ENCODE assay signal across 1 cellular context in the genomic region with DNA sequence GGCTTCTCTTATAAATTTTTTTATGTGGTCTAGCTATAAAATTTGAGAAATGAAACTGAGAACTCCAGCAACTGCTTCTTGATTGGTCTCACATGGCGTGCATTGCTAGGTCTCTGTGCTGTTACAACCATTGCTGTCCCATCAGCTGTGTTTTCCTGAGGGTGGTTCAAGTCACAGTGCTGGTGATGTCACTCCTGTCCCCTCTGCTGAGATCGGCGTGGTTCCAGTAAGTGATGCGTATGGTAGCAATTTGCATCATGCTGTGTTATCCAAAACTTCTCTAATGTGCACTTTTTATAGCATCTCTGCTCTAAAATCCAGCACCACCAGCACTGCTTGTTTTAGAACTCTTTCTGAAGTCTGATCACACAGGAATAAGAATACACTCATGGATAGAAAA.
TF ChIP-seq lines count a peak whose summit lies in the region.

No MANE protein-coding gene starts in this region.

TF ChIP-seq in HEK293, 187 proteins besides CTCF, POLR2A, EP300 and RAD21 (continued from another document and continues in another):
- TF ChIP-seq, protein P1, sequence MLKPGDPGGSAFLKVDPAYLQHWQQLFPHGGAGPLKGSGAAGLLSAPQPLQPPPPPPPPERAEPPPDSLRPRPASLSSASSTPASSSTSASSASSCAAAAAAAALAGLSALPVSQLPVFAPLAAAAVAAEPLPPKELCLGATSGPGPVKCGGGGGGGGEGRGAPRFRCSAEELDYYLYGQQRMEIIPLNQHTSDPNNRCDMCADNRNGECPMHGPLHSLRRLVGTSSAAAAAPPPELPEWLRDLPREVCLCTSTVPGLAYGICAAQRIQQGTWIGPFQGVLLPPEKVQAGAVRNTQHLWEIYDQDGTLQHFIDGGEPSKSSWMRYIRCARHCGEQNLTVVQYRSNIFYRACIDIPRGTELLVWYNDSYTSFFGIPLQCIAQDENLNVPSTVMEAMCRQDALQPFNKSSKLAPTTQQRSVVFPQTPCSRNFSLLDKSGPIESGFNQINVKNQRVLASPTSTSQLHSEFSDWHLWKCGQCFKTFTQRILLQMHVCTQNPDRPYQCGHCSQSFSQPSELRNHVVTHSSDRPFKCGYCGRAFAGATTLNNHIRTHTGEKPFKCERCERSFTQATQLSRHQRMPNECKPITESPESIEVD (tag by site-specific recombination; IDR thresholded peaks at IDR 0.05) = 0 out of 2 replicates have a peak, but pooled peaks have one; percentile 31
- TF ChIP-seq ZNF514 (tag by site-specific recombination; IDR thresholded peaks at IDR 0.05) (no peak), ZNF660 (tag by site-specific recombination; IDR thresholded peaks at IDR 0.05) (peak; percentile 83), ZNF558 (tag by site-specific recombination; IDR thresholded peaks at IDR 0.05) (0 out of 2 replicates have a peak, but pooled peaks have one; percentile 43), ZFP3 (tag by site-specific recombination; IDR thresholded peaks at IDR 0.05; ENCODE audit: low read depth) (no peak), ZNF341 (tag by site-specific recombination; IDR thresholded peaks at IDR 0.05; ENCODE audit: low read depth) (peak; percentile 89), ZNF600 (tag by site-specific recombination; IDR thresholded peaks at IDR 0.05) (peak; percentile 86), ZSCAN30 (tag by site-specific recombination; IDR thresholded peaks at IDR 0.05) (0 out of 2 replicates have a peak, but pooled peaks have one; percentile 67), GFI1B (tag by site-specific recombination; IDR thresholded peaks at IDR 0.05) (no peak), ZNF843 (tag by site-specific recombination; IDR thresholded peaks at IDR 0.05) (peak; percentile 74; the same call in 1 of the 2 replicates), ZIC2 (tag by site-specific recombination; IDR thresholded peaks at IDR 0.05) (peak; percentile 87), ZNF114 (tag by site-specific recombination; IDR thresholded peaks at IDR 0.05) (no peak), WT1 (tag by site-specific recombination; IDR thresholded peaks at IDR 0.05) (no peak), FEZF1 (tag by site-specific recombination; IDR thresholded peaks at IDR 0.05) (peak; percentile 64), BCL11A (tag by site-specific recombination; IDR thresholded peaks at IDR 0.05; ENCODE audit: low read depth) (0 out of 2 replicates have a peak, but pooled peaks have one; percentile 22), ZNF366 (tag by site-specific recombination; conservative IDR thresholded peaks at IDR 0.05) (no peak; the same call in 1 of the 2 replicates), ZNF629 (tag by site-specific recombination; IDR thresholded peaks at IDR 0.05) (peak; percentile 93), MEIS1 (CRISPR knock-in tag; IDR thresholded peaks at IDR 0.05; ENCODE audit: borderline replicate concordance) (no peak), ZNF24 (tag by site-specific recombination; IDR thresholded peaks at IDR 0.05) (peak; percentile 89), SP7 (tag by site-specific recombination; IDR thresholded peaks at IDR 0.05) (peak; percentile 86), ZBTB21 (tag by site-specific recombination; IDR thresholded peaks at IDR 0.05) (peak; percentile 93), OSR2 (tag by site-specific recombination; IDR thresholded peaks at IDR 0.05) (peak; percentile 84), ZEB2 (tag by site-specific recombination; IDR thresholded peaks at IDR 0.05) (peak; percentile 90), PRDM1 (tag by site-specific recombination; IDR thresholded peaks at IDR 0.05) (no peak), ZFP69B (tag by site-specific recombination; IDR thresholded peaks at IDR 0.05) (peak; percentile 62; the same call in 1 of the 2 replicates), GLIS1 (tag by site-specific recombination; IDR thresholded peaks at IDR 0.05) (peak; percentile 75), ZBTB48 (tag by site-specific recombination; IDR thresholded peaks at IDR 0.05) (no peak)
- TF ChIP-seq, protein P2, sequence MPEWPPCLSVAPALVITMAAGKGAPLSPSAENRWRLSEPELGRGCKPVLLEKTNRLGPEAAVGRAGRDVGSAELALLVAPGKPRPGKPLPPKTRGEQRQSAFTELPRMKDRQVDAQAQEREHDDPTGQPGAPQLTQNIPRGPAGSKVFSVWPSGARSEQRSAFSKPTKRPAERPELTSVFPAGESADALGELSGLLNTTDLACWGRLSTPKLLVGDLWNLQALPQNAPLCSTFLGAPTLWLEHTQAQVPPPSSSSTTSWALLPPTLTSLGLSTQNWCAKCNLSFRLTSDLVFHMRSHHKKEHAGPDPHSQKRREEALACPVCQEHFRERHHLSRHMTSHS (tag by site-specific recombination; IDR thresholded peaks at IDR 0.05) = no peak
- TF ChIP-seq, protein P3, sequence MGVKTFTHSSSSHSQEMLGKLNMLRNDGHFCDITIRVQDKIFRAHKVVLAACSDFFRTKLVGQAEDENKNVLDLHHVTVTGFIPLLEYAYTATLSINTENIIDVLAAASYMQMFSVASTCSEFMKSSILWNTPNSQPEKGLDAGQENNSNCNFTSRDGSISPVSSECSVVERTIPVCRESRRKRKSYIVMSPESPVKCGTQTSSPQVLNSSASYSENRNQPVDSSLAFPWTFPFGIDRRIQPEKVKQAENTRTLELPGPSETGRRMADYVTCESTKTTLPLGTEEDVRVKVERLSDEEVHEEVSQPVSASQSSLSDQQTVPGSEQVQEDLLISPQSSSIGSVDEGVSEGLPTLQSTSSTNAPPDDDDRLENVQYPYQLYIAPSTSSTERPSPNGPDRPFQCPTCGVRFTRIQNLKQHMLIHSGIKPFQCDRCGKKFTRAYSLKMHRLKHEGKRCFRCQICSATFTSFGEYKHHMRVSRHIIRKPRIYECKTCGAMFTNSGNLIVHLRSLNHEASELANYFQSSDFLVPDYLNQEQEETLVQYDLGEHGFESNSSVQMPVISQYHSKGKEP (tag by site-specific recombination; IDR thresholded peaks at IDR 0.05) = peak; percentile 80
- TF ChIP-seq, protein P4, sequence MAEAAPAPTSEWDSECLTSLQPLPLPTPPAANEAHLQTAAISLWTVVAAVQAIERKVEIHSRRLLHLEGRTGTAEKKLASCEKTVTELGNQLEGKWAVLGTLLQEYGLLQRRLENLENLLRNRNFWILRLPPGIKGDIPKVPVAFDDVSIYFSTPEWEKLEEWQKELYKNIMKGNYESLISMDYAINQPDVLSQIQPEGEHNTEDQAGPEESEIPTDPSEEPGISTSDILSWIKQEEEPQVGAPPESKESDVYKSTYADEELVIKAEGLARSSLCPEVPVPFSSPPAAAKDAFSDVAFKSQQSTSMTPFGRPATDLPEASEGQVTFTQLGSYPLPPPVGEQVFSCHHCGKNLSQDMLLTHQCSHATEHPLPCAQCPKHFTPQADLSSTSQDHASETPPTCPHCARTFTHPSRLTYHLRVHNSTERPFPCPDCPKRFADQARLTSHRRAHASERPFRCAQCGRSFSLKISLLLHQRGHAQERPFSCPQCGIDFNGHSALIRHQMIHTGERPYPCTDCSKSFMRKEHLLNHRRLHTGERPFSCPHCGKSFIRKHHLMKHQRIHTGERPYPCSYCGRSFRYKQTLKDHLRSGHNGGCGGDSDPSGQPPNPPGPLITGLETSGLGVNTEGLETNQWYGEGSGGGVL (tag by site-specific recombination; IDR thresholded peaks at IDR 0.05) = peak; percentile 45; the same call in 1 of the 2 replicates
- TF ChIP-seq, protein P5, sequence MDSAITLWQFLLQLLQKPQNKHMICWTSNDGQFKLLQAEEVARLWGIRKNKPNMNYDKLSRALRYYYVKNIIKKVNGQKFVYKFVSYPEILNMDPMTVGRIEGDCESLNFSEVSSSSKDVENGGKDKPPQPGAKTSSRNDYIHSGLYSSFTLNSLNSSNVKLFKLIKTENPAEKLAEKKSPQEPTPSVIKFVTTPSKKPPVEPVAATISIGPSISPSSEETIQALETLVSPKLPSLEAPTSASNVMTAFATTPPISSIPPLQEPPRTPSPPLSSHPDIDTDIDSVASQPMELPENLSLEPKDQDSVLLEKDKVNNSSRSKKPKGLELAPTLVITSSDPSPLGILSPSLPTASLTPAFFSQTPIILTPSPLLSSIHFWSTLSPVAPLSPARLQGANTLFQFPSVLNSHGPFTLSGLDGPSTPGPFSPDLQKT (IDR thresholded peaks at IDR 0.05; ENCODE audit: borderline replicate concordance, low read depth, low read length) = no peak
- TF ChIP-seq, protein P6, sequence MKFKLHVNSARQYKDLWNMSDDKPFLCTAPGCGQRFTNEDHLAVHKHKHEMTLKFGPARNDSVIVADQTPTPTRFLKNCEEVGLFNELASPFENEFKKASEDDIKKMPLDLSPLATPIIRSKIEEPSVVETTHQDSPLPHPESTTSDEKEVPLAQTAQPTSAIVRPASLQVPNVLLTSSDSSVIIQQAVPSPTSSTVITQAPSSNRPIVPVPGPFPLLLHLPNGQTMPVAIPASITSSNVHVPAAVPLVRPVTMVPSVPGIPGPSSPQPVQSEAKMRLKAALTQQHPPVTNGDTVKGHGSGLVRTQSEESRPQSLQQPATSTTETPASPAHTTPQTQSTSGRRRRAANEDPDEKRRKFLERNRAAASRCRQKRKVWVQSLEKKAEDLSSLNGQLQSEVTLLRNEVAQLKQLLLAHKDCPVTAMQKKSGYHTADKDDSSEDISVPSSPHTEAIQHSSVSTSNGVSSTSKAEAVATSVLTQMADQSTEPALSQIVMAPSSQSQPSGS (tag by site-specific recombination; IDR thresholded peaks at IDR 0.05; ENCODE audit: low read depth) = peak; percentile 90
- TF ChIP-seq, protein P7, sequence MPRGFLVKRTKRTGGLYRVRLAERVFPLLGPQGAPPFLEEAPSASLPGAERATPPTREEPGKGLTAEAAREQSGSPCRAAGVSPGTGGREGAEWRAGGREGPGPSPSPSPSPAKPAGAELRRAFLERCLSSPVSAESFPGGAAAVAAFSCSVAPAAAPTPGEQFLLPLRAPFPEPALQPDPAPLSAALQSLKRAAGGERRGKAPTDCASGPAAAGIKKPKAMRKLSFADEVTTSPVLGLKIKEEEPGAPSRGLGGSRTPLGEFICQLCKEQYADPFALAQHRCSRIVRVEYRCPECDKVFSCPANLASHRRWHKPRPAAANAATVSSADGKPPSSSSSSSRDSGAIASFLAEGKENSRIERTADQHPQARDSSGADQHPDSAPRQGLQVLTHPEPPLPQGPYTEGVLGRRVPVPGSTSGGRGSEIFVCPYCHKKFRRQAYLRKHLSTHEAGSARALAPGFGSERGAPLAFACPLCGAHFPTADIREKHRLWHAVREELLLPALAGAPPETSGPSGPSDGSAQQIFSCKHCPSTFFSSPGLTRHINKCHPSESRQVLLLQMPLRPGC (tag by site-specific recombination; IDR thresholded peaks at IDR 0.05) = 0 out of 2 replicates have a peak, but pooled peaks have one; percentile 34
- TF ChIP-seq, protein P8, sequence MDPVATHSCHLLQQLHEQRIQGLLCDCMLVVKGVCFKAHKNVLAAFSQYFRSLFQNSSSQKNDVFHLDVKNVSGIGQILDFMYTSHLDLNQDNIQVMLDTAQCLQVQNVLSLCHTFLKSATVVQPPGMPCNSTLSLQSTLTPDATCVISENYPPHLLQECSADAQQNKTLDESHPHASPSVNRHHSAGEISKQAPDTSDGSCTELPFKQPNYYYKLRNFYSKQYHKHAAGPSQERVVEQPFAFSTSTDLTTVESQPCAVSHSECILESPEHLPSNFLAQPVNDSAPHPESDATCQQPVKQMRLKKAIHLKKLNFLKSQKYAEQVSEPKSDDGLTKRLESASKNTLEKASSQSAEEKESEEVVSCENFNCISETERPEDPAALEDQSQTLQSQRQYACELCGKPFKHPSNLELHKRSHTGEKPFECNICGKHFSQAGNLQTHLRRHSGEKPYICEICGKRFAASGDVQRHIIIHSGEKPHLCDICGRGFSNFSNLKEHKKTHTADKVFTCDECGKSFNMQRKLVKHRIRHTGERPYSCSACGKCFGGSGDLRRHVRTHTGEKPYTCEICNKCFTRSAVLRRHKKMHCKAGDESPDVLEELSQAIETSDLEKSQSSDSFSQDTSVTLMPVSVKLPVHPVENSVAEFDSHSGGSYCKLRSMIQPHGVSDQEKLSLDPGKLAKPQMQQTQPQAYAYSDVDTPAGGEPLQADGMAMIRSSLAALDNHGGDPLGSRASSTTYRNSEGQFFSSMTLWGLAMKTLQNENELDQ (tag by site-specific recombination; IDR thresholded peaks at IDR 0.05; ENCODE audit: low read depth) = no peak
- TF ChIP-seq, protein P9, sequence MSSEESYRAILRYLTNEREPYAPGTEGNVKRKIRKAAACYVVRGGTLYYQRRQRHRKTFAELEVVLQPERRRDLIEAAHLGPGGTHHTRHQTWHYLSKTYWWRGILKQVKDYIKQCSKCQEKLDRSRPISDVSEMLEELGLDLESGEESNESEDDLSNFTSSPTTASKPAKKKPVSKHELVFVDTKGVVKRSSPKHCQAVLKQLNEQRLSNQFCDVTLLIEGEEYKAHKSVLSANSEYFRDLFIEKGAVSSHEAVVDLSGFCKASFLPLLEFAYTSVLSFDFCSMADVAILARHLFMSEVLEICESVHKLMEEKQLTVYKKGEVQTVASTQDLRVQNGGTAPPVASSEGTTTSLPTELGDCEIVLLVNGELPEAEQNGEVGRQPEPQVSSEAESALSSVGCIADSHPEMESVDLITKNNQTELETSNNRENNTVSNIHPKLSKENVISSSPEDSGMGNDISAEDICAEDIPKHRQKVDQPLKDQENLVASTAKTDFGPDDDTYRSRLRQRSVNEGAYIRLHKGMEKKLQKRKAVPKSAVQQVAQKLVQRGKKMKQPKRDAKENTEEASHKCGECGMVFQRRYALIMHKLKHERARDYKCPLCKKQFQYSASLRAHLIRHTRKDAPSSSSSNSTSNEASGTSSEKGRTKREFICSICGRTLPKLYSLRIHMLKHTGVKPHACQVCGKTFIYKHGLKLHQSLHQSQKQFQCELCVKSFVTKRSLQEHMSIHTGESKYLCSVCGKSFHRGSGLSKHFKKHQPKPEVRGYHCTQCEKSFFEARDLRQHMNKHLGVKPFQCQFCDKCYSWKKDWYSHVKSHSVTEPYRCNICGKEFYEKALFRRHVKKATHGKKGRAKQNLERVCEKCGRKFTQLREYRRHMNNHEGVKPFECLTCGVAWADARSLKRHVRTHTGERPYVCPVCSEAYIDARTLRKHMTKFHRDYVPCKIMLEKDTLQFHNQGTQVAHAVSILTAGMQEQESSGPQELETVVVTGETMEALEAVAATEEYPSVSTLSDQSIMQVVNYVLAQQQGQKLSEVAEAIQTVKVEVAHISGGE (tag by site-specific recombination; conservative IDR thresholded peaks at IDR 0.05; ENCODE audit: low read depth) = no peak
- TF ChIP-seq, protein P10, sequence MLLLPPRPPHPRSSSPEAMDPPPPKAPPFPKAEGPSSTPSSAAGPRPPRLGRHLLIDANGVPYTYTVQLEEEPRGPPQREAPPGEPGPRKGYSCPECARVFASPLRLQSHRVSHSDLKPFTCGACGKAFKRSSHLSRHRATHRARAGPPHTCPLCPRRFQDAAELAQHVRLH (tag by site-specific recombination; IDR thresholded peaks at IDR 0.05) = peak; percentile 61; the same call in 1 of the 2 replicates
- TF ChIP-seq, protein P11, sequence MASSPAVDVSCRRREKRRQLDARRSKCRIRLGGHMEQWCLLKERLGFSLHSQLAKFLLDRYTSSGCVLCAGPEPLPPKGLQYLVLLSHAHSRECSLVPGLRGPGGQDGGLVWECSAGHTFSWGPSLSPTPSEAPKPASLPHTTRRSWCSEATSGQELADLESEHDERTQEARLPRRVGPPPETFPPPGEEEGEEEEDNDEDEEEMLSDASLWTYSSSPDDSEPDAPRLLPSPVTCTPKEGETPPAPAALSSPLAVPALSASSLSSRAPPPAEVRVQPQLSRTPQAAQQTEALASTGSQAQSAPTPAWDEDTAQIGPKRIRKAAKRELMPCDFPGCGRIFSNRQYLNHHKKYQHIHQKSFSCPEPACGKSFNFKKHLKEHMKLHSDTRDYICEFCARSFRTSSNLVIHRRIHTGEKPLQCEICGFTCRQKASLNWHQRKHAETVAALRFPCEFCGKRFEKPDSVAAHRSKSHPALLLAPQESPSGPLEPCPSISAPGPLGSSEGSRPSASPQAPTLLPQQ (tag by site-specific recombination; IDR thresholded peaks at IDR 0.05) = peak; percentile 71
